Comparison of ENCODE assay signal across 17 cellular contexts in genomic region chr7:30908681-30909080, GRCh38. TPM values are rescaled to one million over a fixed set of nuclear protein-coding genes. Genes with fewer than 3 reads are reported as not detected.
DNase-seq lines count a peak whose midpoint lies in the region; ATAC-seq, FAIRE-seq and TF ChIP-seq lines count a peak whose summit lies in the region.
"Had no signal": no experiment of that assay in that cellular context is flagged by ENCODE, and none has a peak within 500 bp of the region (broad histone marks: within the 10 kb centered on the region; RNA-seq: fewer than 3 reads in every experiment).

No MANE protein-coding gene starts in this region.

- TF ChIP-seq EP300 in GM12878 (IDR thresholded peaks at IDR 0.05; ENCODE audit: borderline replicate concordance in 1 of 2, control insufficient read depth in 1 of 2, low read depth in 2 of 2, low read length in 2 of 2): no peak

- H3K4me3 ChIP-seq in AG04449 (ENCODE audit: low read depth, low read length) (no peak overlapping the region), GM12875 (ENCODE audit: low read depth, low read length) (no peak overlapping the region), GM12878 (no peak overlapping the region)
- no peak overlapping the region for H3K4me3 ChIP-seq in naive thymus-derived CD4-positive, alpha-beta T cell (ENCODE audit: low read length)
- H3K4me3 ChIP-seq: BLaER1, left lung had no signal

- H3K36me3 ChIP-seq in GM12878 (ENCODE audit: control insufficient read depth in 2 of 2, insufficient read depth in 2 of 2, low read length in 1 of 2): no peaks in the 10 kb centered on the region
- no peaks in the 10 kb centered on the region for H3K36me3 ChIP-seq in naive thymus-derived CD4-positive, alpha-beta T cell (ENCODE audit: control insufficient read depth in 2 of 3, insufficient read depth in 3 of 3, low read length in 3 of 3)
- H3K36me3 ChIP-seq: BLaER1, left lung had no signal

- no TSS peak for BruUV-seq in GM12878 (replicated peaks; lab: Mats Ljungman, UMichigan)

- H3K4me2 ChIP-seq in GM12878 (ENCODE audit: control insufficient read depth, insufficient read depth): no peak overlapping the region
- H3K4me2 ChIP-seq: BLaER1 had no signal

- peaks cover 0 to 3% (median 0%) of the 10 kb centered on the region in 11 donors for H3K9me3 Mint-ChIP-seq in naive thymus-derived CD4-positive, alpha-beta T cell
- H3K9me3 Mint-ChIP-seq: activated naive CD8-positive, alpha-beta T cell treated with anti-CD3 and anti-CD28 coated beads, Interleukin-2, amount 10 ng/mL, durations not matched to agents 7 days and 5 days had no signal

- H3K27ac ChIP-seq in GM12878 (ENCODE audit: control insufficient read depth, insufficient read depth): no peak overlapping the region
- no peak overlapping the region for H3K27ac ChIP-seq in naive thymus-derived CD4-positive, alpha-beta T cell (ENCODE audit: low read depth, low read length)
- H3K27ac ChIP-seq: BLaER1, left lung, VCaP had no signal

- no peaks in the 10 kb centered on the region for H3K27me3 Mint-ChIP-seq in naive thymus-derived CD4-positive, alpha-beta T cell

- H3K4me1 ChIP-seq in GM12878 (ENCODE audit: control insufficient read depth, insufficient read depth, low read length): no peaks in the 10 kb centered on the region
- H3K4me1 ChIP-seq in naive thymus-derived CD4-positive, alpha-beta T cell (ENCODE audit: control insufficient read depth in 2 of 2, insufficient read depth in 2 of 2, low read length in 2 of 2): no peaks in the 10 kb centered on the region

- no peaks in the 10 kb centered on the region for H3K27me3 ChIP-seq in GM12878 (replicated peaks in 1 of 2; ENCODE audit: control insufficient read depth in 2 of 2, insufficient read depth in 2 of 2, low read length in 1 of 2)
- no peaks in the 10 kb centered on the region for H3K27me3 ChIP-seq in naive thymus-derived CD4-positive, alpha-beta T cell (ENCODE audit: control insufficient read depth in 2 of 2, insufficient read depth in 2 of 2, low read length in 2 of 2)
- H3K27me3 ChIP-seq: BLaER1, left lung had no signal

- TF ChIP-seq POLR2A in GM12878 (IDR thresholded peaks at IDR 0.05; ENCODE audit: low read depth, low read length): no peak

- H3K9ac ChIP-seq in GM12878 (ENCODE audit: control insufficient read depth, insufficient read depth, low read length): no peak overlapping the region
- H3K9ac ChIP-seq: BLaER1 had no signal

- peak; percentile 4 for TF ChIP-seq CTCF in AG04449 (IDR thresholded peaks at IDR 0.05; ENCODE audit: insufficient read depth, low read length, missing control alignments)
- TF ChIP-seq CTCF in GM12875 (IDR thresholded peaks at IDR 0.05; ENCODE audit: borderline replicate concordance, insufficient read depth, low read depth, low read length): peak; percentile 50
- peak in 2 of 3 experiments; percentile 13 to 16; a peak in 1 of 6 replicates for TF ChIP-seq CTCF in GM12878 (IDR thresholded peaks at IDR 0.05 in 2 of 3, conservative IDR thresholded peaks at IDR 0.05 in 1 of 3; ENCODE audit: control insufficient read depth in 2 of 3, extremely low read depth in 1 of 3, insufficient read depth in 1 of 3, low read depth in 3 of 3, low read length in 3 of 3)

- ATAC-seq in GM12878: peak; percentile 34
- ATAC-seq in naive thymus-derived CD4-positive, alpha-beta T cell: no peak

- H3K4me1 Mint-ChIP-seq in naive thymus-derived CD4-positive, alpha-beta T cell: peaks cover 0 to 6% (median 0%) of the 10 kb centered on the region in 7 donors

- TF ChIP-seq RAD21 in GM12878 (IDR thresholded peaks at IDR 0.05; ENCODE audit: insufficient read depth, low read depth, low read length): no peak

- SMC1A ChIA-PET in GM12878 (lab: Charles Lee; ENCODE audit: uncharacterized antibody, unreplicated experiment): no interaction called here

- FAIRE-seq in GM12878 (lab: Jason Lieb, UNC): no peak
- FAIRE-seq: frontal cortex had no signal

- H3K36me3 Mint-ChIP-seq in naive thymus-derived CD4-positive, alpha-beta T cell: no peaks in the 10 kb centered on the region
- H3K36me3 Mint-ChIP-seq: activated naive CD8-positive, alpha-beta T cell treated with anti-CD3 and anti-CD28 coated beads, Interleukin-2, amount 10 ng/mL, durations not matched to agents 7 days and 5 days had no signal

- RAD21 ChIA-PET in GM12878 (lab: Charles Lee; ENCODE audit: unreplicated experiment): interaction anchor here (0.7 to 1.3 kb wide), 2 partner anchors 109 to 200 kb away, joined by 3 to 4 read pairs; no protein-coding TSS in a partner anchor

- DNase-seq in AG04449 (ENCODE audit: low read depth, low spot score): no peak
- DNase-seq in GM12878 (ENCODE audit: low read depth, low spot score): no peak
- DNase-seq in iPS-NIHi11 (ENCODE audit: low spot score): peak; percentile 78
- no peak for DNase-seq in SK-N-DZ (ENCODE audit: low spot score)
- no peak for DNase-seq in naive thymus-derived CD4-positive, alpha-beta T cell
- no peak for DNase-seq in stimulated activated CD4-positive, alpha-beta T cell treated with anti-CD3 and anti-CD28 coated beads, Interleukin-2, amount 100 ng/mL, for 48 hours
- DNase-seq in NCI-H510A (lab: John Stamatoyannopoulos, UW): no peak
- DNase-seq: activated CD8-positive, alpha-beta memory T cell treated with anti-CD3 and anti-CD28 coated beads, Interleukin-2, amount 50 U/mL, for 4 hours; activated naive CD8-positive, alpha-beta T cell treated with anti-CD3 and anti-CD28 coated beads, Interleukin-2, amount 10 ng/mL, durations not matched to agents 7 days and 5 days; NCI-H1436 treated with DMSO at 0.1 percent for 48 hours; NCI-H748 treated with DMSO at 0.1 percent for 48 hours had no signal

- H3K79me2 ChIP-seq in GM12878 (ENCODE audit: control insufficient read depth, insufficient read depth, low read length): no peaks in the 10 kb centered on the region

- H3K27ac Mint-ChIP-seq in naive thymus-derived CD4-positive, alpha-beta T cell: no peak overlapping the region
- H3K27ac Mint-ChIP-seq: activated naive CD8-positive, alpha-beta T cell treated with anti-CD3 and anti-CD28 coated beads, Interleukin-2, amount 10 ng/mL, durations not matched to agents 7 days and 5 days had no signal

- intact Hi-C loops in GM12878 (cut with micrococcal nuclease; ENCODE audit: unreplicated experiment): no loop called here
- intact Hi-C loops in naive thymus-derived CD4-positive, alpha-beta T cell (cut with micrococcal nuclease): no loop called here

- H2AFZ ChIP-seq in GM12878 (ENCODE audit: control insufficient read depth, low read depth, low read length): no peak overlapping the region

- CTCF ChIA-PET in AG04449 (lab: Yijun Ruan, JAX) (interaction anchor here (0.7 to 1.2 kb wide), 3 partner anchors 11 to 225 kb away, joined by 3 read pairs; no protein-coding TSS in a partner anchor), GM12878 (lab: Yijun Ruan, JAX) (interaction anchor here (0.9 to 1.5 kb wide), 4 partner anchors 65 to 161 kb away, joined by 3 to 7 read pairs (median 4); no protein-coding TSS in a partner anchor)
- CTCF ChIA-PET in naive thymus-derived CD4-positive, alpha-beta T cell (lab: Charles Lee): no interaction called here

- 16% methylated on average over 9 of the region's 10 CpGs for WGBS in GM12878 (ENCODE audit: insufficient coverage, insufficient replicate concordance, low lambda C conversion rate, missing lambda C conversion rate)

- H3K9me3 ChIP-seq in GM12878 (replicated peaks; ENCODE audit: control insufficient read depth, insufficient read depth, low read length): no peaks in the 10 kb centered on the region
- no peaks in the 10 kb centered on the region for H3K9me3 ChIP-seq in naive thymus-derived CD4-positive, alpha-beta T cell (ENCODE audit: control insufficient read depth in 2 of 3, low read length in 3 of 3)
- H3K9me3 ChIP-seq: BLaER1, left lung had no signal

- H3K4me3 Mint-ChIP-seq in naive thymus-derived CD4-positive, alpha-beta T cell: no peak overlapping the region
- H3K4me3 Mint-ChIP-seq: activated naive CD8-positive, alpha-beta T cell treated with anti-CD3 and anti-CD28 coated beads, Interleukin-2, amount 10 ng/mL, durations not matched to agents 7 days and 5 days had no signal

- in situ Hi-C loops in GM12878 (cut with MboI): no loop called here

- no peaks in the 10 kb centered on the region for H4K20me1 ChIP-seq in GM12878 (ENCODE audit: control insufficient read depth, insufficient read depth)
- H4K20me1 ChIP-seq: BLaER1 had no signal

- POLR2A ChIA-PET in AG04449 (lab: Yijun Ruan, JAX): no interaction called here
- POLR2A ChIA-PET in GM12878 (lab: Charles Lee): no interaction called here
- POLR2A ChIA-PET in naive thymus-derived CD4-positive, alpha-beta T cell (lab: Charles Lee): no interaction called here

RNA-seq across cellular contexts. Expression of gene AQP1, which starts 3.0 kb away (rescaled TPM):
- 0.24 and 0.44 TPM in 2 replicates for total RNA-seq in GM12878 (2013; cell fraction: nucleolus; rRNA removed)
- total RNA-seq in GM12878 (2014; rRNA removed): not detected in 2 replicates
- total RNA-seq in GM12878 (2014; rRNA removed; fragmentation: Illumina TruSeq; extraction: Trizol): not detected in 2 replicates
- total RNA-seq in GM12878 (2021): 0.64 and 0.72 TPM in 2 replicates
- polyA plus RNA-seq in GM12878 (2011; ENCODE audit: low read depth): not detected
- 0.03 TPM in 1 of 2 replicates, not detected in the other for polyA plus RNA-seq in GM12878 (2011; rRNA removed)
- polyA plus RNA-seq in GM12878 (2011; cell fraction: cytosol; rRNA removed): 0.03 TPM in 1 of 2 replicates, not detected in the other
- 0.19 and 0.21 TPM in 2 replicates for polyA plus RNA-seq in GM12878 (2011; cell fraction: nucleus; rRNA removed)
- polyA plus RNA-seq in GM12878 (2012): not detected in 2 replicates
- polyA plus RNA-seq in GM12878 (2014; fragmentation: Illumina TruSeq; extraction: Trizol): not detected in 2 replicates
- polyA plus RNA-seq in GM12878 (2014; fragmentation: Nextera tagmentation; extraction: Ambion mirVana): not detected
- polyA plus RNA-seq in GM12878 (2014; rRNA removed): not detected in 2 replicates
- polyA plus RNA-seq in GM12878 (2016; fragmentation: Nextera tagmentation; extraction: Ambion mirVana): not detected
- not detected in 2 replicates for polyA minus RNA-seq in GM12878 (2011; rRNA and poly(A)+ RNA removed)
- not detected in 2 replicates for polyA minus RNA-seq in GM12878 (2011; cell fraction: cytosol; rRNA and poly(A)+ RNA removed)
- polyA minus RNA-seq in GM12878 (2011; cell fraction: nucleus; rRNA and poly(A)+ RNA removed): not detected in 2 replicates
- 6.9 and 9.7 TPM in 2 replicates for polyA plus RNA-seq in SK-N-DZ (2014; cell fraction: cytosol; rRNA removed)
- 3.7 and 8.4 TPM in 2 replicates for polyA plus RNA-seq in SK-N-DZ (2014; cell fraction: nucleus; rRNA removed)
- under 1 TPM in 3 of 5 experiments, not detected in 2; 0.12 to 0.37 (median 0.19) TPM for total RNA-seq in naive thymus-derived CD4-positive, alpha-beta T cell
- under 1 TPM in 1 of 2 donors, not detected in 1; 0.13 TPM for polyA plus RNA-seq in naive thymus-derived CD4-positive, alpha-beta T cell

RNA-seq across cellular contexts. Expression of gene GHRHR, which starts 55.1 kb away (rescaled TPM):
- total RNA-seq in GM12878 (2013; cell fraction: nucleolus; rRNA removed): not detected in 2 replicates
- total RNA-seq in GM12878 (2014; rRNA removed): not detected in 2 replicates
- total RNA-seq in GM12878 (2014; rRNA removed; fragmentation: Illumina TruSeq; extraction: Trizol): not detected in 2 replicates
- total RNA-seq in GM12878 (2021): not detected in 2 replicates
- not detected for polyA plus RNA-seq in GM12878 (2011; ENCODE audit: low read depth)
- not detected in 2 replicates for polyA plus RNA-seq in GM12878 (2011; rRNA removed)
- polyA plus RNA-seq in GM12878 (2011; cell fraction: cytosol; rRNA removed): not detected in 2 replicates
- polyA plus RNA-seq in GM12878 (2011; cell fraction: nucleus; rRNA removed): 0.25 TPM in 1 of 2 replicates, not detected in the other
- polyA plus RNA-seq in GM12878 (2012): not detected in 2 replicates
- polyA plus RNA-seq in GM12878 (2014; fragmentation: Illumina TruSeq; extraction: Trizol): not detected in 2 replicates
- not detected for polyA plus RNA-seq in GM12878 (2014; fragmentation: Nextera tagmentation; extraction: Ambion mirVana)
- polyA plus RNA-seq in GM12878 (2014; rRNA removed): not detected in 2 replicates
- polyA plus RNA-seq in GM12878 (2016; fragmentation: Nextera tagmentation; extraction: Ambion mirVana): not detected
- not detected in 2 replicates for polyA minus RNA-seq in GM12878 (2011; rRNA and poly(A)+ RNA removed)
- not detected in 2 replicates for polyA minus RNA-seq in GM12878 (2011; cell fraction: cytosol; rRNA and poly(A)+ RNA removed)
- polyA minus RNA-seq in GM12878 (2011; cell fraction: nucleus; rRNA and poly(A)+ RNA removed): not detected in 2 replicates
- polyA plus RNA-seq in SK-N-DZ (2014; cell fraction: cytosol; rRNA removed): not detected in 2 replicates
- not detected in 2 replicates for polyA plus RNA-seq in SK-N-DZ (2014; cell fraction: nucleus; rRNA removed)
- total RNA-seq in naive thymus-derived CD4-positive, alpha-beta T cell: not detected
- not detected for polyA plus RNA-seq in naive thymus-derived CD4-positive, alpha-beta T cell
- total RNA-seq: activated naive CD8-positive, alpha-beta T cell treated with anti-CD3 and anti-CD28 coated beads, Interleukin-2, amount 10 ng/mL, durations not matched to agents 7 days and 5 days; dermis microvascular lymphatic vessel endothelial cell; frontal cortex; left lung had no signal
